Comparison of ENCODE assay signal across 8 cellular contexts in genomic region chr3:27552708-27553107, GRCh38.
A peak's percentile ranks its signal among the peaks of the same experiment; 100 is the strongest.
DNase-seq lines count a peak whose midpoint lies in the region; FAIRE-seq and TF ChIP-seq lines count a peak whose summit lies in the region.
"Not testable (repeated sequence)": the region's sequence is repeated elsewhere in the genome, so short reads cannot be mapped to it uniquely, and the experiment has no call there.

No MANE protein-coding gene starts in this region.

- CTCF ChIA-PET in AG04450 (lab: Charles Lee) = not testable (repeated sequence)

- peak; percentile 76 for FAIRE-seq in H54 (lab: Jason Lieb, UNC)
- FAIRE-seq in bronchial epithelial cell (lab: Jason Lieb, UNC) = not testable (repeated sequence)

- peak overlapping the region; percentile 64 for H3K9ac ChIP-seq in skeletal muscle satellite cell (ENCODE audit: low read depth, low read length)

- TF ChIP-seq CTCF in AG04450 (IDR thresholded peaks at IDR 0.05; ENCODE audit: low read depth, low read length); bronchial epithelial cell (IDR thresholded peaks at IDR 0.05; ENCODE audit: insufficient read depth, low read length, severe bottlenecking); fibroblast of mammary gland (conservative IDR thresholded peaks at IDR 0.05; ENCODE audit: control insufficient read depth, insufficient read depth, low read depth, low read length): not testable (repeated sequence)

- H3K4me3 ChIP-seq in AG04450 (ENCODE audit: low read depth, low read length); MG63; bronchial epithelial cell (ENCODE audit: low read depth, low read length); fibroblast of mammary gland (ENCODE audit: control insufficient read depth, low read depth, low read length); skeletal muscle satellite cell (ENCODE audit: low read length): not testable (repeated sequence)

- H3K36me3 ChIP-seq in MG63; bronchial epithelial cell (ENCODE audit: control insufficient read depth, insufficient read depth, low read length); skeletal muscle satellite cell (ENCODE audit: insufficient read depth, low read length): not testable (repeated sequence)

- DNase-seq in AG04450 (ENCODE audit: low read depth, low spot score) (peak; percentile 46), MG63 (peak; percentile 56), T1000 (lab: John Stamatoyannopoulos, UW) (peak; percentile 82), bronchial epithelial cell (ENCODE audit: low read depth) (peak; percentile 69), fibroblast of mammary gland (ENCODE audit: low read depth) (peak; percentile 73), kidney tubule cell (ENCODE audit: low spot score) (peak; percentile 94)
- DNase-seq in H54 (ENCODE audit: insufficient read length, low spot score) = not testable (repeated sequence)

- H3K4me1 ChIP-seq in skeletal muscle satellite cell (ENCODE audit: control insufficient read depth, insufficient read depth, low read length) = peaks cover 45% of the 10 kb centered on the region

- TF ChIP-seq POLR2A in H54 (IDR thresholded peaks at IDR 0.05; ENCODE audit: low read depth, low read length) = not testable (repeated sequence)

- H3K4me2 ChIP-seq in skeletal muscle satellite cell (ENCODE audit: low read length) = peak overlapping the region; percentile 29

- not testable (repeated sequence) for H3K9me3 ChIP-seq in AG04450 (ENCODE audit: control insufficient read depth, insufficient read depth, low read length); MG63; skeletal muscle satellite cell (replicated peaks; ENCODE audit: low read length)

- H3K27ac ChIP-seq in AG04450 (ENCODE audit: low read depth, low read length) = peak overlapping the region; percentile 61

- POLR2A ChIA-PET in AG04450 (lab: Yijun Ruan, JAX) = interaction anchor here (0.7 kb wide), 1 partner anchor 68 kb away, joined by 3 read pairs; the partner anchor contains the start of gene SLC4A7

- not testable (repeated sequence) for H3K27me3 ChIP-seq in AG04450 (ENCODE audit: control insufficient read depth, insufficient read depth, low read length); MG63; bronchial epithelial cell (ENCODE audit: control insufficient read depth, insufficient read depth, low read length); skeletal muscle satellite cell (ENCODE audit: control insufficient read depth, insufficient read depth, low read length)
